Comparison of ENCODE assay signal across 1 cellular context in the genomic region with DNA sequence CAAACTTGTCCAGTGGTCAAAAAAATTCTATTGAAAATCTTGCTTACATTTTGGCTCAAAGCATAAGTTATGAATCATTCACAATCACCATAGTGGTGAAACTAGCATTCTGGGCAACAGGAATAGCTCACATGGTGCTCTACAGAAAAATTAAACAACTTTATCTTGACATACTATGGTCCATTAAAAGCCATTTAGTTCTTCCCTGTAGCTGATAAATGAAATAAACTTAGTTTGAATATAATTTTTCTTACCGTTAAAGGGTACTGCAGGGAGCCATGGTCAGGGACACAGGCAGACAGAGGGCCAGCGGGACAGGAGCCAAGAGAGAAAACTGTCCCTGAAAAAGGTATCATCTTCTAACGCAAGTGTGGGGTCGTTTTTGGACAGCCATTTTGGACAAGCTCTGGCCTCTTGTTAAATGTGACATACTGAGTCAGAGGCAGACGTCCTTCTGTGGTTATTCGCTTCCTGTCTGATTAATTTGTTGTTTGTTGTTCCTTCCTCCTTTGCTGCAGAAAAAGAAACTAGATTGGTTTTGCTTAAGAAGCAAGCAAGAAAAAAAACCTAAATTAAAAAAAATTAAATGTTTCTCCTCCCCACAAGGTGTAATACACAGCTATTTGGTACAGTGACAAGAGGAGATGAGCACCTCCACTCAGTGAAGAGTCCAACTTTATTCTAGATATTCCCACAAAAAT.
A peak's percentile ranks its signal among the peaks of the same experiment; 100 is the strongest.
TF ChIP-seq lines count a peak whose summit lies in the region.

Gene WIPF1 (minus strand): TSS at position 458 of the 701 bp plus-strand sequence. CDS start 12,231 bp downstream, outside the sequence.

TF ChIP-seq in GM12878, 131 proteins besides CTCF, POLR2A, EP300 and RAD21 (continued from another document):
- TF ChIP-seq, protein P1, sequence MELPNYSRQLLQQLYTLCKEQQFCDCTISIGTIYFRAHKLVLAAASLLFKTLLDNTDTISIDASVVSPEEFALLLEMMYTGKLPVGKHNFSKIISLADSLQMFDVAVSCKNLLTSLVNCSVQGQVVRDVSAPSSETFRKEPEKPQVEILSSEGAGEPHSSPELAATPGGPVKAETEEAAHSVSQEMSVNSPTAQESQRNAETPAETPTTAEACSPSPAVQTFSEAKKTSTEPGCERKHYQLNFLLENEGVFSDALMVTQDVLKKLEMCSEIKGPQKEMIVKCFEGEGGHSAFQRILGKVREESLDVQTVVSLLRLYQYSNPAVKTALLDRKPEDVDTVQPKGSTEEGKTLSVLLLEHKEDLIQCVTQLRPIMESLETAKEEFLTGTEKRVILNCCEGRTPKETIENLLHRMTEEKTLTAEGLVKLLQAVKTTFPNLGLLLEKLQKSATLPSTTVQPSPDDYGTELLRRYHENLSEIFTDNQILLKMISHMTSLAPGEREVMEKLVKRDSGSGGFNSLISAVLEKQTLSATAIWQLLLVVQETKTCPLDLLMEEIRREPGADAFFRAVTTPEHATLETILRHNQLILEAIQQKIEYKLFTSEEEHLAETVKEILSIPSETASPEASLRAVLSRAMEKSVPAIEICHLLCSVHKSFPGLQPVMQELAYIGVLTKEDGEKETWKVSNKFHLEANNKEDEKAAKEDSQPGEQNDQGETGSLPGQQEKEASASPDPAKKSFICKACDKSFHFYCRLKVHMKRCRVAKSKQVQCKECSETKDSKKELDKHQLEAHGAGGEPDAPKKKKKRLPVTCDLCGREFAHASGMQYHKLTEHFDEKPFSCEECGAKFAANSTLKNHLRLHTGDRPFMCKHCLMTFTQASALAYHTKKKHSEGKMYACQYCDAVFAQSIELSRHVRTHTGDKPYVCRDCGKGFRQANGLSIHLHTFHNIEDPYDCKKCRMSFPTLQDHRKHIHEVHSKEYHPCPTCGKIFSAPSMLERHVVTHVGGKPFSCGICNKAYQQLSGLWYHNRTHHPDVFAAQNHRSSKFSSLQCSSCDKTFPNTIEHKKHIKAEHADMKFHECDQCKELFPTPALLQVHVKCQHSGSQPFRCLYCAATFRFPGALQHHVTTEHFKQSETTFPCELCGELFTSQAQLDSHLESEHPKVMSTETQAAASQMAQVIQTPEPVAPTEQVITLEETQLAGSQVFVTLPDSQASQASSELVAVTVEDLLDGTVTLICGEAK (IDR thresholded peaks at IDR 0.05; ENCODE audit: borderline replicate concordance), result no peak
- TF ChIP-seq ZNF207 (IDR thresholded peaks at IDR 0.05; ENCODE audit: borderline replicate concordance) (no peak), ASH2L (IDR thresholded peaks at IDR 0.05; ENCODE audit: borderline replicate concordance, low read depth) (no peak), CHD4 (IDR thresholded peaks at IDR 0.05) (no peak), CREB1 (IDR thresholded peaks at IDR 0.05; ENCODE audit: low read depth) (peak; percentile 67), NR2C1 (IDR thresholded peaks at IDR 0.05) (no peak; the same call in 1 of the 2 replicates), BRCA1 (IDR thresholded peaks at IDR 0.05; ENCODE audit: low read depth, low read length) (no peak), FOS (IDR thresholded peaks at IDR 0.05; ENCODE audit: borderline replicate concordance, extremely low read depth, insufficient read length) (no peak), TAF1 (IDR thresholded peaks at IDR 0.05; ENCODE audit: borderline replicate concordance, low read depth, low read length) (peak; percentile 97), CHD2 (IDR thresholded peaks at IDR 0.05; ENCODE audit: borderline replicate concordance, low read depth, low read length) (peak; percentile 30; the same call in 1 of the 2 replicates), E2F4 (IDR thresholded peaks at IDR 0.05; ENCODE audit: low read depth, low read length) (no peak), NFIC (IDR thresholded peaks at IDR 0.05; ENCODE audit: low read depth, low read length) (peak; percentile 55), HDGF (IDR thresholded peaks at IDR 0.05) (no peak)
- TF ChIP-seq, protein P2, sequence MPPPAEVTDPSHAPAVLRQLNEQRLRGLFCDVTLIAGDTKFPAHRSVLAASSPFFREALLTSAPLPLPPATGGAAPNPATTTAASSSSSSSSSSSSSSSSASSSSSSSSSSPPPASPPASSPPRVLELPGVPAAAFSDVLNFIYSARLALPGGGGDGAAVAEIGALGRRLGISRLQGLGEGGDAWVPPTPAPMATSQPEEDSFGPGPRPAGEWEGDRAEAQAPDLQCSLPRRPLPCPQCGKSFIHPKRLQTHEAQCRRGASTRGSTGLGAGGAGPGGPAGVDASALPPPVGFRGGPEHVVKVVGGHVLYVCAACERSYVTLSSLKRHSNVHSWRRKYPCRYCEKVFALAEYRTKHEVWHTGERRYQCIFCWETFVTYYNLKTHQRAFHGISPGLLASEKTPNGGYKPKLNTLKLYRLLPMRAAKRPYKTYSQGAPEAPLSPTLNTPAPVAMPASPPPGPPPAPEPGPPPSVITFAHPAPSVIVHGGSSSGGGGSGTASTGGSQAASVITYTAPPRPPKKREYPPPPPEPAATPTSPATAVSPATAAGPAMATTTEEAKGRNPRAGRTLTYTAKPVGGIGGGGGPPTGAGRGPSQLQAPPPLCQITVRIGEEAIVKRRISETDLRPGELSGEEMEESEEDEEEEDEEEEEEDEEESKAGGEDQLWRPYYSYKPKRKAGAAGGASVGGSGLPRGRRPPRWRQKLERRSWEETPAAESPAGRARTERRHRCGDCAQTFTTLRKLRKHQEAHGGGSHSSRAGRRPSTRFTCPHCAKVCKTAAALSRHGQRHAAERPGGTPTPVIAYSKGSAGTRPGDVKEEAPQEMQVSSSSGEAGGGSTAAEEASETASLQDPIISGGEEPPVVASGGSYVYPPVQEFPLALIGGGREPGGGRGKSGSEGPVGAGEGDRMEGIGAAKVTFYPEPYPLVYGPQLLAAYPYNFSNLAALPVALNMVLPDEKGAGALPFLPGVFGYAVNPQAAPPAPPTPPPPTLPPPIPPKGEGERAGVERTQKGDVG (CRISPR knock-in tag; IDR thresholded peaks at IDR 0.05), result no peak
- TF ChIP-seq, protein P3, sequence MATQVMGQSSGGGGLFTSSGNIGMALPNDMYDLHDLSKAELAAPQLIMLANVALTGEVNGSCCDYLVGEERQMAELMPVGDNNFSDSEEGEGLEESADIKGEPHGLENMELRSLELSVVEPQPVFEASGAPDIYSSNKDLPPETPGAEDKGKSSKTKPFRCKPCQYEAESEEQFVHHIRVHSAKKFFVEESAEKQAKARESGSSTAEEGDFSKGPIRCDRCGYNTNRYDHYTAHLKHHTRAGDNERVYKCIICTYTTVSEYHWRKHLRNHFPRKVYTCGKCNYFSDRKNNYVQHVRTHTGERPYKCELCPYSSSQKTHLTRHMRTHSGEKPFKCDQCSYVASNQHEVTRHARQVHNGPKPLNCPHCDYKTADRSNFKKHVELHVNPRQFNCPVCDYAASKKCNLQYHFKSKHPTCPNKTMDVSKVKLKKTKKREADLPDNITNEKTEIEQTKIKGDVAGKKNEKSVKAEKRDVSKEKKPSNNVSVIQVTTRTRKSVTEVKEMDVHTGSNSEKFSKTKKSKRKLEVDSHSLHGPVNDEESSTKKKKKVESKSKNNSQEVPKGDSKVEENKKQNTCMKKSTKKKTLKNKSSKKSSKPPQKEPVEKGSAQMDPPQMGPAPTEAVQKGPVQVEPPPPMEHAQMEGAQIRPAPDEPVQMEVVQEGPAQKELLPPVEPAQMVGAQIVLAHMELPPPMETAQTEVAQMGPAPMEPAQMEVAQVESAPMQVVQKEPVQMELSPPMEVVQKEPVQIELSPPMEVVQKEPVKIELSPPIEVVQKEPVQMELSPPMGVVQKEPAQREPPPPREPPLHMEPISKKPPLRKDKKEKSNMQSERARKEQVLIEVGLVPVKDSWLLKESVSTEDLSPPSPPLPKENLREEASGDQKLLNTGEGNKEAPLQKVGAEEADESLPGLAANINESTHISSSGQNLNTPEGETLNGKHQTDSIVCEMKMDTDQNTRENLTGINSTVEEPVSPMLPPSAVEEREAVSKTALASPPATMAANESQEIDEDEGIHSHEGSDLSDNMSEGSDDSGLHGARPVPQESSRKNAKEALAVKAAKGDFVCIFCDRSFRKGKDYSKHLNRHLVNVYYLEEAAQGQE (IDR thresholded peaks at IDR 0.05; ENCODE audit: low read depth, low read length), result 0 out of 2 replicates have a peak, but pooled peaks have one; percentile 31
- TF ChIP-seq, protein P4, sequence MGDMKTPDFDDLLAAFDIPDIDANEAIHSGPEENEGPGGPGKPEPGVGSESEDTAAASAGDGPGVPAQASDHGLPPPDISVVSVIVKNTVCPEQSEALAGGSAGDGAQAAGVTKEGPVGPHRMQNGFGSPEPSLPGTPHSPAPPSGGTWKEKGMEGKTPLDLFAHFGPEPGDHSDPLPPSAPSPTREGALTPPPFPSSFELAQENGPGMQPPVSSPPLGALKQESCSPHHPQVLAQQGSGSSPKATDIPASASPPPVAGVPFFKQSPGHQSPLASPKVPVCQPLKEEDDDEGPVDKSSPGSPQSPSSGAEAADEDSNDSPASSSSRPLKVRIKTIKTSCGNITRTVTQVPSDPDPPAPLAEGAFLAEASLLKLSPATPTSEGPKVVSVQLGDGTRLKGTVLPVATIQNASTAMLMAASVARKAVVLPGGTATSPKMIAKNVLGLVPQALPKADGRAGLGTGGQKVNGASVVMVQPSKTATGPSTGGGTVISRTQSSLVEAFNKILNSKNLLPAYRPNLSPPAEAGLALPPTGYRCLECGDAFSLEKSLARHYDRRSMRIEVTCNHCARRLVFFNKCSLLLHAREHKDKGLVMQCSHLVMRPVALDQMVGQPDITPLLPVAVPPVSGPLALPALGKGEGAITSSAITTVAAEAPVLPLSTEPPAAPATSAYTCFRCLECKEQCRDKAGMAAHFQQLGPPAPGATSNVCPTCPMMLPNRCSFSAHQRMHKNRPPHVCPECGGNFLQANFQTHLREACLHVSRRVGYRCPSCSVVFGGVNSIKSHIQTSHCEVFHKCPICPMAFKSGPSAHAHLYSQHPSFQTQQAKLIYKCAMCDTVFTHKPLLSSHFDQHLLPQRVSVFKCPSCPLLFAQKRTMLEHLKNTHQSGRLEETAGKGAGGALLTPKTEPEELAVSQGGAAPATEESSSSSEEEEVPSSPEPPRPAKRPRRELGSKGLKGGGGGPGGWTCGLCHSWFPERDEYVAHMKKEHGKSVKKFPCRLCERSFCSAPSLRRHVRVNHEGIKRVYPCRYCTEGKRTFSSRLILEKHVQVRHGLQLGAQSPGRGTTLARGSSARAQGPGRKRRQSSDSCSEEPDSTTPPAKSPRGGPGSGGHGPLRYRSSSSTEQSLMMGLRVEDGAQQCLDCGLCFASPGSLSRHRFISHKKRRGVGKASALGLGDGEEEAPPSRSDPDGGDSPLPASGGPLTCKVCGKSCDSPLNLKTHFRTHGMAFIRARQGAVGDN (IDR thresholded peaks at IDR 0.05), result peak; percentile 89
